8 cellular contexts compared by ENCODE assay signal in genomic region chr6:111487656-111488055, GRCh38. TPM values are rescaled to one million over a fixed set of nuclear protein-coding genes. Genes with fewer than 3 reads are reported as not detected.
DNase-seq lines count a peak whose midpoint lies in the region; ATAC-seq and TF ChIP-seq lines count a peak whose summit lies in the region.

No MANE protein-coding gene starts in this region.

- intact Hi-C loops in uterus (cut with DNase I; ENCODE audit: low total_unique reads): no loop called here

- no peak for TF ChIP-seq CTCF in uterus (IDR thresholded peaks at IDR 0.05)

- peak overlapping the region; percentile 99 to 100 for H3K27ac ChIP-seq in uterus

- ATAC-seq in HG03565 (IDR thresholded peaks at IDR 0.05; ENCODE audit: unreplicated experiment): peak; percentile 35

- no peak for DNase-seq in activated naive CD4-positive, alpha-beta T cell (lab: John Stamatoyannopoulos, UW)
- DNase-seq in astrocyte of the hippocampus (ENCODE audit: low read depth, low spot score) (peak; percentile 40), uterus (no peak), cortex of kidney (lab: John Stamatoyannopoulos, UW) (no peak), NCI-H69 (lab: John Stamatoyannopoulos, UW) (no peak), DMS153 treated with DMSO at 0.1 percent for 48 hours (lab: John Stamatoyannopoulos, UW; ENCODE audit: unreplicated experiment) (no peak)

- H3K4me3 ChIP-seq in uterus: no peak overlapping the region

- H3K4me1 ChIP-seq in uterus: peaks cover 0 to 7% of the 10 kb centered on the region in 2 donors

- H3K27me3 Mint-ChIP-seq in activated naive CD4-positive, alpha-beta T cell treated with anti-CD3 and anti-CD28 coated beads, Interleukin-2, amount 50 U/mL, for 24 hours: no peaks in the 10 kb centered on the region

- peaks cover 6% of the 10 kb centered on the region for H3K36me3 Mint-ChIP-seq in activated naive CD4-positive, alpha-beta T cell treated with anti-CD3 and anti-CD28 coated beads, Interleukin-2, amount 50 U/mL, for 24 hours

- TF ChIP-seq POLR2A in uterus (IDR thresholded peaks at IDR 0.05): no peak

- H3K36me3 ChIP-seq in uterus: no peaks in the 10 kb centered on the region

- peak overlapping the region; percentile 43 for H3K4me3 Mint-ChIP-seq in activated naive CD4-positive, alpha-beta T cell treated with anti-CD3 and anti-CD28 coated beads, Interleukin-2, amount 50 U/mL, for 24 hours

- H3K27me3 ChIP-seq in uterus: no peaks in the 10 kb centered on the region

- H3K27ac Mint-ChIP-seq in activated naive CD4-positive, alpha-beta T cell treated with anti-CD3 and anti-CD28 coated beads, Interleukin-2, amount 50 U/mL, for 24 hours: peak overlapping the region; percentile 95

- no peaks in the 10 kb centered on the region for H3K9me3 ChIP-seq in uterus

- peaks cover 47% of the 10 kb centered on the region for H3K4me1 Mint-ChIP-seq in activated naive CD4-positive, alpha-beta T cell treated with anti-CD3 and anti-CD28 coated beads, Interleukin-2, amount 50 U/mL, for 24 hours

- no peaks in the 10 kb centered on the region for H3K9me3 Mint-ChIP-seq in activated naive CD4-positive, alpha-beta T cell treated with anti-CD3 and anti-CD28 coated beads, Interleukin-2, amount 50 U/mL, for 24 hours

RNA-seq across cellular contexts. Expression of gene REV3L, which starts 4.6 kb away (rescaled TPM):
- total RNA-seq in uterus: 100 to 1,000 TPM in 2 of 4 donors, 10 to 100 TPM in 2; 67.9 to 318 (median 127) TPM
